ENCODE assay signal across 1 cellular context in genomic region chr1:67532452-67533216, GRCh38.
A peak's percentile ranks its signal among the peaks of the same experiment; 100 is the strongest.
TF ChIP-seq lines count a peak whose summit lies in the region.

No MANE protein-coding gene starts in this region.

TF ChIP-seq in K562, 482 proteins besides CTCF, POLR2A, EP300 and RAD21 (continued from another document):
- TF ChIP-seq ZNF639 (CRISPR knock-in tag; conservative IDR thresholded peaks at IDR 0.05 in 1 of 2, IDR thresholded peaks at IDR 0.05 in 1 of 2) (no peak), HMG20B (CRISPR knock-in tag; IDR thresholded peaks at IDR 0.05) (no peak), SMARCA5 (IDR thresholded peaks at IDR 0.05) (no peak), ZBTB33 (CRISPR knock-in tag; IDR thresholded peaks at IDR 0.05) (0 out of 2 replicates have a peak, but pooled peaks have one; percentile 22), ZNF696 (CRISPR knock-in tag; conservative IDR thresholded peaks at IDR 0.05) (no peak), U2AF1 (optimal IDR thresholded peaks at IDR 0.05; ENCODE audit: low read depth, low read length) (no peak), CBFA2T3 (IDR thresholded peaks at IDR 0.05) (no peak), ZNF77 (CRISPR knock-in tag; IDR thresholded peaks at IDR 0.05) (no peak), YY1 (IDR thresholded peaks at IDR 0.05; ENCODE audit: borderline replicate concordance in 1 of 3, control insufficient read depth in 1 of 3, extremely low read depth in 1 of 3, insufficient read depth in 3 of 3, insufficient read length in 1 of 3, insufficient replicate concordance in 2 of 3, low read depth in 1 of 3, low read length in 2 of 3) (peak in 1 of 3 experiments; percentile 47), ZBTB5 (IDR thresholded peaks at IDR 0.05) (no peak)
- TF ChIP-seq, protein P1, sequence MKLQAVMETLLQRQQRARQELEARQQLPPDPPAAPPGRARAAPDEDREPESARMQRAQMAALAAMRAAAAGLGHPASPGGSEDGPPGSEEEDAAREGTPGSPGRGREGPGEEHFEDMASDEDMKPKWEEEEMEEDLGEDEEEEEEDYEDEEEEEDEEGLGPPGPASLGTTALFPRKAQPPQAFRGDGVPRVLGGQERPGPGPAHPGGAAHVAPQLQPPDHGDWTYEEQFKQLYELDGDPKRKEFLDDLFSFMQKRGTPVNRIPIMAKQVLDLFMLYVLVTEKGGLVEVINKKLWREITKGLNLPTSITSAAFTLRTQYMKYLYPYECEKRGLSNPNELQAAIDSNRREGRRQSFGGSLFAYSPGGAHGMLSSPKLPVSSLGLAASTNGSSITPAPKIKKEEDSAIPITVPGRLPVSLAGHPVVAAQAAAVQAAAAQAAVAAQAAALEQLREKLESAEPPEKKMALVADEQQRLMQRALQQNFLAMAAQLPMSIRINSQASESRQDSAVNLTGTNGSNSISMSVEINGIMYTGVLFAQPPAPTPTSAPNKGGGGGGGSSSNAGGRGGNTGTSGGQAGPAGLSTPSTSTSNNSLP (IDR thresholded peaks at IDR 0.05; ENCODE audit: borderline replicate concordance, low read depth, low read length): 0 out of 2 replicates have a peak, but pooled peaks have one; percentile 30
- TF ChIP-seq, protein P2, sequence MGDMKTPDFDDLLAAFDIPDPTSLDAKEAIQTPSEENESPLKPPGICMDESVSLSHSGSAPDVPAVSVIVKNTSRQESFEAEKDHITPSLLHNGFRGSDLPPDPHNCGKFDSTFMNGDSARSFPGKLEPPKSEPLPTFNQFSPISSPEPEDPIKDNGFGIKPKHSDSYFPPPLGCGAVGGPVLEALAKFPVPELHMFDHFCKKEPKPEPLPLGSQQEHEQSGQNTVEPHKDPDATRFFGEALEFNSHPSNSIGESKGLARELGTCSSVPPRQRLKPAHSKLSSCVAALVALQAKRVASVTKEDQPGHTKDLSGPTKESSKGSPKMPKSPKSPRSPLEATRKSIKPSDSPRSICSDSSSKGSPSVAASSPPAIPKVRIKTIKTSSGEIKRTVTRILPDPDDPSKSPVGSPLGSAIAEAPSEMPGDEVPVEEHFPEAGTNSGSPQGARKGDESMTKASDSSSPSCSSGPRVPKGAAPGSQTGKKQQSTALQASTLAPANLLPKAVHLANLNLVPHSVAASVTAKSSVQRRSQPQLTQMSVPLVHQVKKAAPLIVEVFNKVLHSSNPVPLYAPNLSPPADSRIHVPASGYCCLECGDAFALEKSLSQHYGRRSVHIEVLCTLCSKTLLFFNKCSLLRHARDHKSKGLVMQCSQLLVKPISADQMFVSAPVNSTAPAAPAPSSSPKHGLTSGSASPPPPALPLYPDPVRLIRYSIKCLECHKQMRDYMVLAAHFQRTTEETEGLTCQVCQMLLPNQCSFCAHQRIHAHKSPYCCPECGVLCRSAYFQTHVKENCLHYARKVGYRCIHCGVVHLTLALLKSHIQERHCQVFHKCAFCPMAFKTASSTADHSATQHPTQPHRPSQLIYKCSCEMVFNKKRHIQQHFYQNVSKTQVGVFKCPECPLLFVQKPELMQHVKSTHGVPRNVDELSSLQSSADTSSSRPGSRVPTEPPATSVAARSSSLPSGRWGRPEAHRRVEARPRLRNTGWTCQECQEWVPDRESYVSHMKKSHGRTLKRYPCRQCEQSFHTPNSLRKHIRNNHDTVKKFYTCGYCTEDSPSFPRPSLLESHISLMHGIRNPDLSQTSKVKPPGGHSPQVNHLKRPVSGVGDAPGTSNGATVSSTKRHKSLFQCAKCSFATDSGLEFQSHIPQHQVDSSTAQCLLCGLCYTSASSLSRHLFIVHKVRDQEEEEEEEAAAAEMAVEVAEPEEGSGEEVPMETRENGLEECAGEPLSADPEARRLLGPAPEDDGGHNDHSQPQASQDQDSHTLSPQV (IDR thresholded peaks at IDR 0.05): 0 out of 2 replicates have a peak, but pooled peaks have one; percentile 27
TF ChIP-seq in K562: peak in this region for 6.
